In genomic region chr6:33747823-33748222, GRCh38 we compare ENCODE assay signal across 16 cellular contexts. TPM values are rescaled to one million over a fixed set of nuclear protein-coding genes. Genes with fewer than 3 reads are reported as not detected.
A peak's percentile ranks its signal among the peaks of the same experiment; 100 is the strongest.
DNase-seq lines count a peak whose midpoint lies in the region; ATAC-seq and TF ChIP-seq lines count a peak whose summit lies in the region.
"Had no signal": no experiment of that assay in that cellular context is flagged by ENCODE, and none has a peak within 500 bp of the region (broad histone marks: within the 10 kb centered on the region; RNA-seq: fewer than 3 reads in every experiment).

No MANE protein-coding gene starts in this region.

- peaks cover 2% of the 10 kb centered on the region for H3K79me2 ChIP-seq in hepatocyte

- no peak for TF ChIP-seq POLR2A in prostate gland (IDR thresholded peaks at IDR 0.05)
- TF ChIP-seq POLR2A in upper lobe of left lung (IDR thresholded peaks at IDR 0.05) = no peak
- TF ChIP-seq POLR2A in testis (IDR thresholded peaks at IDR 0.05) = no peak
- no peak for TF ChIP-seq POLR2A in suprapubic skin (IDR thresholded peaks at IDR 0.05)

- H3K36me3 ChIP-seq in right atrium auricular region = peaks cover 8% of the 10 kb centered on the region
- H3K36me3 ChIP-seq in heart right ventricle = no peaks in the 10 kb centered on the region
- no peaks in the 10 kb centered on the region for H3K36me3 ChIP-seq in hepatocyte (replicated peaks; ENCODE audit: insufficient read depth, low read depth)
- no peaks in the 10 kb centered on the region for H3K36me3 ChIP-seq in prostate gland
- H3K36me3 ChIP-seq in upper lobe of left lung = no peaks in the 10 kb centered on the region
- H3K36me3 ChIP-seq in testis (ENCODE audit: low read depth, missing control alignments) = no peaks in the 10 kb centered on the region
- no peaks in the 10 kb centered on the region for H3K36me3 ChIP-seq in suprapubic skin

- peaks cover 0 to 50% of the 10 kb centered on the region in 2 donors for H3K4me1 ChIP-seq in right atrium auricular region
- H3K4me1 ChIP-seq in heart right ventricle = peaks cover 0 to 37% (median 17%) of the 10 kb centered on the region in 9 donors
- H3K4me1 ChIP-seq in hepatocyte (ENCODE audit: insufficient read depth) = peaks cover 63% of the 10 kb centered on the region
- H3K4me1 ChIP-seq in prostate gland (replicated peaks) = peaks cover 22% of the 10 kb centered on the region
- H3K4me1 ChIP-seq in upper lobe of left lung = peaks cover 0 to 5% (median 0%) of the 10 kb centered on the region in 4 donors
- peaks cover 6% of the 10 kb centered on the region for H3K4me1 ChIP-seq in testis
- H3K4me1 ChIP-seq in suprapubic skin = peaks cover 42% of the 10 kb centered on the region

- no peaks in the 10 kb centered on the region for H3K9me3 ChIP-seq in right atrium auricular region
- H3K9me3 ChIP-seq in heart right ventricle = no peaks in the 10 kb centered on the region
- H3K9me3 ChIP-seq in hepatocyte (ENCODE audit: low read depth) = no peaks in the 10 kb centered on the region
- no peaks in the 10 kb centered on the region for H3K9me3 ChIP-seq in prostate gland
- no peaks in the 10 kb centered on the region for H3K9me3 ChIP-seq in upper lobe of left lung
- H3K9me3 ChIP-seq in testis = no peaks in the 10 kb centered on the region
- H3K9me3 ChIP-seq in suprapubic skin = no peaks in the 10 kb centered on the region

- intact Hi-C loops in heart right ventricle (cut with DNase I) (no loop called here), prostate gland (cut with DNase I) (no loop called here), testis (cut with DNase I; ENCODE audit: low total_unique reads) (no loop called here)

- H3K27me3 ChIP-seq in right atrium auricular region (no peaks in the 10 kb centered on the region), heart right ventricle (peaks cover 0 to 12% (median 0%) of the 10 kb centered on the region in 7 donors), hepatocyte (no peaks in the 10 kb centered on the region), prostate gland (replicated peaks; ENCODE audit: insufficient read depth) (no peaks in the 10 kb centered on the region), upper lobe of left lung (no peaks in the 10 kb centered on the region), testis (no peaks in the 10 kb centered on the region), suprapubic skin (peaks cover 18% of the 10 kb centered on the region)

- H4K20me1 ChIP-seq in hepatocyte (ENCODE audit: insufficient read depth, poor library complexity, severe bottlenecking) = no peaks in the 10 kb centered on the region

- H2AFZ ChIP-seq in hepatocyte = no peak overlapping the region

- DNase-seq in right atrium auricular region (ENCODE audit: low spot score) (no peak), heart right ventricle (no peak), hepatocyte (ENCODE audit: low spot score) (no peak), prostate gland (ENCODE audit: low spot score) (no peak), upper lobe of left lung (no peak), T-helper 1 cell (no peak), testis (no peak), suprapubic skin (ENCODE audit: low spot score in 2 of 2) (no peak)
- DNase-seq: DMS53, NCI-H1417, NCI-H1930, NCI-H2171 treated with DMSO at 0.1 percent for 48 hours had no signal

- no peaks in the 10 kb centered on the region for H3K9me2 ChIP-seq in hepatocyte (replicated peaks; ENCODE audit: insufficient read depth)

- peak overlapping the region; percentile 71 for H3K4me2 ChIP-seq in hepatocyte

- ATAC-seq in heart right ventricle (no peak), upper lobe of left lung (ENCODE audit: low FRiP score in 2 of 2) (no peak)
- ATAC-seq: HCT116 had no signal

- TF ChIP-seq EP300 in upper lobe of left lung (IDR thresholded peaks at IDR 0.05) = no peak
- no peak for TF ChIP-seq EP300 in suprapubic skin (IDR thresholded peaks at IDR 0.05)

- no peak overlapping the region for H3K4me3 ChIP-seq in right atrium auricular region
- no peak overlapping the region for H3K4me3 ChIP-seq in heart right ventricle
- no peak overlapping the region for H3K4me3 ChIP-seq in hepatocyte
- no peak overlapping the region for H3K4me3 ChIP-seq in prostate gland
- H3K4me3 ChIP-seq in upper lobe of left lung = no peak overlapping the region
- H3K4me3 ChIP-seq in testis = no peak overlapping the region
- H3K4me3 ChIP-seq in suprapubic skin = no peak overlapping the region

- TF ChIP-seq CTCF in right atrium auricular region (IDR thresholded peaks at IDR 0.05) (no peak), heart right ventricle (IDR thresholded peaks at IDR 0.05) (no peak), hepatocyte (IDR thresholded peaks at IDR 0.05; ENCODE audit: poor library complexity) (no peak), prostate gland (IDR thresholded peaks at IDR 0.05) (no peak), upper lobe of left lung (IDR thresholded peaks at IDR 0.05) (no peak), testis (IDR thresholded peaks at IDR 0.05) (no peak), suprapubic skin (IDR thresholded peaks at IDR 0.05) (no peak)

- 85 to 90% methylated on average over 5 of the region's 5 CpGs for WGBS in heart right ventricle, 2 donors
- WGBS in hepatocyte (ENCODE audit: low lambda C conversion rate, missing lambda C conversion rate) = 89% methylated on average over 5 of the region's 5 CpGs
- 94% methylated on average over 5 of the region's 5 CpGs for WGBS in prostate gland
- 82 to 84% methylated on average over 5 of the region's 5 CpGs for WGBS in upper lobe of left lung, 2 donors
- 77 to 93% methylated on average over 5 of the region's 5 CpGs for WGBS in testis, 2 donors
- 97% methylated on average over 4 of the region's 5 CpGs for WGBS in suprapubic skin

- peak overlapping the region; percentile 86 to 94 for H3K27ac ChIP-seq in right atrium auricular region
- H3K27ac ChIP-seq in heart right ventricle = peak overlapping the region in 1 of 10 donors; percentile 88
- H3K27ac ChIP-seq in hepatocyte = no peak overlapping the region
- H3K27ac ChIP-seq in prostate gland = peak overlapping the region; percentile 74 to 85
- peak overlapping the region in 3 of 4 donors; percentile 79 to 85 (median 80) for H3K27ac ChIP-seq in upper lobe of left lung
- H3K27ac ChIP-seq in testis = no peak overlapping the region
- no peak overlapping the region for H3K27ac ChIP-seq in suprapubic skin
- H3K27ac ChIP-seq: C4-2B had no signal

RNA-seq across cellular contexts. Expression of gene IP6K3, which starts 1.1 kb away (rescaled TPM):
- total RNA-seq in right atrium auricular region = 10 to 100 TPM; 17.3 to 29.9 TPM
- 10 to 100 TPM; 15.9 to 55.7 (median 27.5) TPM for total RNA-seq in heart right ventricle
- polyA plus RNA-seq in heart right ventricle = 10 to 100 TPM; 18.4 to 32.6 TPM
- 7.9 and 9.5 TPM in 2 replicates for total RNA-seq in hepatocyte
- polyA plus RNA-seq in hepatocyte = 21.1 and 25.3 TPM in 2 replicates
- 1 to 10 TPM; 2.5 to 3.1 TPM for total RNA-seq in prostate gland
- total RNA-seq in upper lobe of left lung = 10 to 100 TPM in 1 of 6 donors, 1 to 10 TPM in 5; 1.9 to 11.5 (median 4.9) TPM
- total RNA-seq in testis = under 1 TPM in 1 of 2 donors, not detected in 1; 0.16 TPM
- 0.15 TPM for polyA plus RNA-seq in testis (ENCODE audit: insufficient read depth, low read depth, low replicate concordance)
- total RNA-seq in suprapubic skin = under 1 TPM in 2 of 4 donors, not detected in 2; 0.51 to 0.83 TPM
- total RNA-seq: NCI-H460 had no signal

RNA-seq across cellular contexts. Expression of gene UQCC2, which starts 36.3 kb away (rescaled TPM):
- 100 to 1,000 TPM in 1 of 2 donors, 10 to 100 TPM in 1; 69.1 to 143 TPM for total RNA-seq in right atrium auricular region
- 100 to 1,000 TPM; 222 to 328 (median 245) TPM for total RNA-seq in heart right ventricle
- 100 to 1,000 TPM; 200 to 598 TPM for polyA plus RNA-seq in heart right ventricle
- total RNA-seq in hepatocyte = 33.0 and 44.7 TPM in 2 replicates
- 147 and 151 TPM in 2 replicates for polyA plus RNA-seq in hepatocyte
- total RNA-seq in prostate gland = 10 to 100 TPM; 24.5 to 25.7 TPM
- 10 to 100 TPM in 5 of 6 donors, 1 to 10 TPM in 1; 8.9 to 53.0 (median 18.2) TPM for total RNA-seq in upper lobe of left lung
- 10 to 100 TPM; 18.1 to 36.2 TPM for total RNA-seq in testis
- 119 TPM for polyA plus RNA-seq in testis (ENCODE audit: insufficient read depth, low read depth, low replicate concordance)
- 10 to 100 TPM; 11.3 to 39.4 (median 21.7) TPM for total RNA-seq in suprapubic skin

RNA-seq across cellular contexts. Expression of gene LEMD2, which starts 41.1 kb away (rescaled TPM):
- total RNA-seq in right atrium auricular region (10 to 100 TPM; 25.9 to 28.1 TPM), heart right ventricle (10 to 100 TPM; 18.5 to 32.1 (median 25.6) TPM), hepatocyte (38.1 and 41.5 TPM in 2 replicates), prostate gland (10 to 100 TPM; 64.2 to 80.2 TPM), upper lobe of left lung (100 to 1,000 TPM in 2 of 6 donors, 10 to 100 TPM in 4; 51.1 to 118 (median 66.2) TPM), testis (10 to 100 TPM; 71.2 to 77.0 TPM), suprapubic skin (10 to 100 TPM; 44.3 to 99.2 (median 55.6) TPM)
- polyA plus RNA-seq in heart right ventricle (10 to 100 TPM; 39.2 to 45.9 TPM), hepatocyte (66.3 and 68.2 TPM in 2 replicates), testis (ENCODE audit: insufficient read depth, low read depth, low replicate concordance) (89.5 TPM)

RNA-seq across cellular contexts. Expression of gene MLN, which starts 56.0 kb away (rescaled TPM):
- total RNA-seq in right atrium auricular region (not detected), heart right ventricle (not detected), hepatocyte (2.3 and 6.7 TPM in 2 replicates), prostate gland (not detected), upper lobe of left lung (not detected), testis (not detected), suprapubic skin (not detected)
- polyA plus RNA-seq in heart right ventricle (not detected), hepatocyte (0.86 and 1.1 TPM in 2 replicates), testis (ENCODE audit: insufficient read depth, low read depth, low replicate concordance) (not detected)
- total RNA-seq: A172, NCI-H460 had no signal

Comparison
In these comparisons a context has a peak if more than half of its experiments do, and no peak if none do; other contexts are left out.
1. H3K27ac ChIP-seq: peak in right atrium auricular region (2 of 2), prostate gland (2 of 2) and upper lobe of left lung (3 of 4); none in hepatocyte (single experiment), testis (0 of 2) and suprapubic skin (single experiment).